In the genomic region with DNA sequence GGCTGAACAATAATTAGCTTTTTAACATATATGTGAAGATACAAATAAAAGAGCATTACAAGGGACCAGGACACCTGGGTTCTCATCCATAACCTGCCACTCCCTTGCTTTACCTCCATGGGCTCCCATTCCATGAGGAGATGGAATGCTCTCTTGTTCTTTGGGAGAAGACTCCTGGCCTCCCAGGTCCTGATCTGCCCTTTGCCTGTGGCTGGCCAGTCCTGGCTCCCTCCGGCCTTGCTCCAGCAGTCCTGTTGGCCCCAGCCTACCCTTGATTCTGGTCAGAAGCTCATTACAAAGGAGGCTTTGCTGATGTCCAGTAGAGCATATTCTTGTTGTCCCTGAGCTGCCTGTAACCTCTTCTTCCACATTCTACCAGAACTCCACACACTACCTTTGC, we compare ENCODE assay signal across 29 cellular contexts.
"Had no signal": no experiment of that assay in that cellular context is flagged by ENCODE, and none has a peak within 500 bp of the region (broad histone marks: within the 10 kb centered on the region; RNA-seq: fewer than 3 reads in every experiment).

No MANE protein-coding gene starts in this region.

- H3K27ac ChIP-seq: breast epithelium, Peyer's patch, RWPE1, SJCRH30 had no signal

- H3K27me3 Mint-ChIP-seq: activated naive CD8-positive, alpha-beta T cell treated with anti-CD3 and anti-CD28 coated beads for 36 hours; IgD-negative memory B cell had no signal

- H3K4me3 Mint-ChIP-seq: activated CD8-positive, alpha-beta T cell treated with anti-CD3 and anti-CD28 coated beads, Interleukin-2, amount 10 ng/mL, durations not matched to agents 7 days and 5 days; activated naive CD4-positive, alpha-beta T cell treated with anti-CD3 and anti-CD28 coated beads for 36 hours; activated naive CD8-positive, alpha-beta T cell treated with anti-CD3 and anti-CD28 coated beads for 36 hours; activated T-helper 1 cell treated with anti-CD3 and anti-CD28 coated beads, Interleukin-12 subunit alpha, Interleukin-12 subunit beta, Interleukin-2, Interleukin-4 antibody, amounts not matched to agents 30 ng/mL and 10 ng/mL and 1 ng/mL, durations not matched to agents 14 hours and 24 hours and 36 hours; IgD-negative memory B cell had no signal

- H3K4me1 ChIP-seq: breast epithelium, Peyer's patch, SJCRH30 had no signal

- ATAC-seq: activated CD8-positive, alpha-beta T cell treated with anti-CD3 and anti-CD28 coated beads, Interleukin-2, amount 10 ng/mL, durations not matched to agents 7 days and 5 days had no signal

- H3K36me3 ChIP-seq: breast epithelium, Peyer's patch, SJCRH30 had no signal

- DNase-seq: activated CD4-positive, alpha-beta T cell treated with anti-CD3 and anti-CD28 coated beads for 48 hours; activated CD4-positive, alpha-beta T cell treated with anti-CD3 and anti-CD28 coated beads, Interleukin-2, amount 50 U/mL, for 4 hours; activated CD4-positive, CD25-positive, alpha-beta regulatory T cell treated with anti-CD3 and anti-CD28 coated beads, Interleukin-2, amount 50 U/mL, for 72 hours; activated CD8-positive, alpha-beta memory T cell treated with anti-CD3 and anti-CD28 coated beads, Interleukin-2, amount 50 U/mL, for 48 hours; activated CD8-positive, alpha-beta T cell treated with anti-CD3 and anti-CD28 coated beads, Interleukin-2, amount 10 ng/mL, durations not matched to agents 7 days and 5 days; activated gamma-delta T cell; activated naive CD4-positive, alpha-beta T cell treated with anti-CD3 and anti-CD28 coated beads for 36 hours; activated naive CD8-positive, alpha-beta T cell treated with anti-CD3 and anti-CD28 coated beads for 36 hours; activated T-cell treated with anti-CD3 and anti-CD28 coated beads, Interleukin-2, amount 50 U/mL, for 1 hour; aorta; caudate nucleus; KG1; NCI-H1092; NCI-H1417; NCI-H1930; NCI-H2171; NCI-H226; NCI-H526 treated with DMSO at 0.1 percent for 48 hours; NCI-H82; NK-92 treated with Interleukin-12 subunit alpha and Interleukin-12 subunit beta, amount 100 ng/mL, for 24 hours; Peyer's patch; Right ventricle myocardium superior; SJCRH30; SK-N-SH; T-helper 1 cell had no signal

- H3K9ac ChIP-seq: SK-N-SH had no signal

- H3K4me3 ChIP-seq: breast epithelium, Peyer's patch, SJCRH30 had no signal

- H3K4me1 Mint-ChIP-seq: IgD-negative memory B cell had no signal

- H3K9me3 Mint-ChIP-seq: activated naive CD4-positive, alpha-beta T cell treated with anti-CD3 and anti-CD28 coated beads for 36 hours; activated naive CD8-positive, alpha-beta T cell treated with anti-CD3 and anti-CD28 coated beads for 36 hours; activated T-helper 1 cell treated with anti-CD3 and anti-CD28 coated beads, Interleukin-12 subunit alpha, Interleukin-12 subunit beta, Interleukin-2, Interleukin-4 antibody, amounts not matched to agents 30 ng/mL and 10 ng/mL and 1 ng/mL, durations not matched to agents 14 hours and 24 hours and 36 hours; IgD-negative memory B cell had no signal

- H3K9me3 ChIP-seq: breast epithelium, Peyer's patch, SJCRH30, SK-N-SH had no signal

- H3K36me3 Mint-ChIP-seq: activated naive CD8-positive, alpha-beta T cell treated with anti-CD3 and anti-CD28 coated beads for 36 hours had no signal

- H3K27ac Mint-ChIP-seq: activated CD8-positive, alpha-beta T cell treated with anti-CD3 and anti-CD28 coated beads, Interleukin-2, amount 10 ng/mL, durations not matched to agents 7 days and 5 days; activated naive CD4-positive, alpha-beta T cell treated with anti-CD3 and anti-CD28 coated beads for 36 hours; activated naive CD8-positive, alpha-beta T cell treated with anti-CD3 and anti-CD28 coated beads for 36 hours; activated T-helper 1 cell treated with anti-CD3 and anti-CD28 coated beads, Interleukin-12 subunit alpha, Interleukin-12 subunit beta, Interleukin-2, Interleukin-4 antibody, amounts not matched to agents 30 ng/mL and 10 ng/mL and 1 ng/mL, durations not matched to agents 14 hours and 24 hours and 36 hours had no signal

- H3K27me3 ChIP-seq: breast epithelium, Peyer's patch had no signal
